Comparison of ENCODE assay signal across 10 cellular contexts in the genomic region with DNA sequence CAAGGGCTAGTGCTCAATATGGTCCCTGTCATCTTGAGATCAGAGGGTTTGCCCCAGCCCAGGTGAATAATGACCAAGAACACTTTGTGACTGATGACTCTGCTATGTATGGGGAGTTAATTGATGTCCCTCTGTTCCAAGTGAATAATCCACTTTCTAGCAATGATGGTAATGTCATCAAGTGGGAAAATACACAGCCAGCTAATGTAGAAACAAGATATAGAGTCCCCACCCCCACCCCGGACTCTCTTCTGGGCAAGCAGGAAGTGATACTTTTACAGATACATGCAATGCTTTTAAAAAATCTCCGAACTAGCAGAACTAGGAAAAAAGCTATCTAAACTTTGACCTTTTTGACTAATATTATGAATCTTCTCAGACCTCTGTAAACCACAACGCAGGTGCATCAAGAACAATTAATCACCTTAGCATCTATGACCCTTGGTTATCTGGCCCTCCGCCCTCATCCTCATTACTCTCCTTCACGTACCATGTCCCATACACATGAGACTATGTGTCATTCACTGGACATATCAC.
DNase-seq lines count a peak whose midpoint lies in the region; ATAC-seq and TF ChIP-seq lines count a peak whose summit lies in the region.
"Had no signal": no experiment of that assay in that cellular context is flagged by ENCODE, and none has a peak within 500 bp of the region (broad histone marks: within the 10 kb centered on the region; RNA-seq: fewer than 3 reads in every experiment).

No MANE protein-coding gene starts in this region.

- H3K9me3 ChIP-seq in WERI-Rb-1 (ENCODE audit: severe bottlenecking): no peaks in the 10 kb centered on the region
- H3K9me3 ChIP-seq: spleen had no signal

- no peak overlapping the region for H3K27ac Mint-ChIP-seq in T-helper 2 cell treated with Interferon-gamma antibody and Interleukin-4, amounts not matched to agents 5 μg/mL and 100 μg/mL, for 36 hours
- H3K27ac Mint-ChIP-seq: dendritic cell treated with granulocyte-macrophage colony-stimulating factor and Interleukin-4, amounts not matched to agents 40 ng/mL and 50 ng/mL, for 4 days had no signal

- no peaks in the 10 kb centered on the region for H3K36me3 Mint-ChIP-seq in T-helper 2 cell treated with Interferon-gamma antibody and Interleukin-4, amounts not matched to agents 5 μg/mL and 100 μg/mL, for 36 hours (ENCODE audit: low read depth)

- H3K27me3 ChIP-seq in WERI-Rb-1 (ENCODE audit: insufficient read depth, low read depth, severe bottlenecking): no peaks in the 10 kb centered on the region
- H3K27me3 ChIP-seq: spleen had no signal

- TF ChIP-seq CTCF in WERI-Rb-1 (IDR thresholded peaks at IDR 0.05; ENCODE audit: low read depth, low read length): no peak

- no peaks in the 10 kb centered on the region for H3K36me3 ChIP-seq in WERI-Rb-1
- H3K36me3 ChIP-seq: spleen had no signal

- H3K4me3 Mint-ChIP-seq in T-helper 2 cell treated with Interferon-gamma antibody and Interleukin-4, amounts not matched to agents 5 μg/mL and 100 μg/mL, for 36 hours: no peak overlapping the region
- H3K4me3 Mint-ChIP-seq: dendritic cell treated with granulocyte-macrophage colony-stimulating factor and Interleukin-4, amounts not matched to agents 40 ng/mL and 50 ng/mL, for 4 days had no signal

- H3K27me3 Mint-ChIP-seq in T-helper 2 cell treated with Interferon-gamma antibody and Interleukin-4, amounts not matched to agents 5 μg/mL and 100 μg/mL, for 36 hours (ENCODE audit: low read depth): peaks cover 4% of the 10 kb centered on the region
- H3K27me3 Mint-ChIP-seq: dendritic cell treated with granulocyte-macrophage colony-stimulating factor and Interleukin-4, amounts not matched to agents 40 ng/mL and 50 ng/mL, for 4 days had no signal

- no peak overlapping the region for H3K4me3 ChIP-seq in WERI-Rb-1 (ENCODE audit: low read depth, low read length)
- H3K4me3 ChIP-seq: spleen had no signal

- no peak overlapping the region for H3K27ac ChIP-seq in WERI-Rb-1
- H3K27ac ChIP-seq: spleen had no signal

- ATAC-seq in GM18861 (IDR thresholded peaks at IDR 0.05; ENCODE audit: unreplicated experiment) (peak; percentile 85), GM21529 (IDR thresholded peaks at IDR 0.05; ENCODE audit: unreplicated experiment) (peak; percentile 80), HG03135 (IDR thresholded peaks at IDR 0.05; ENCODE audit: unreplicated experiment) (peak; percentile 66)

- no peaks in the 10 kb centered on the region for H3K9me3 Mint-ChIP-seq in T-helper 2 cell treated with Interferon-gamma antibody and Interleukin-4, amounts not matched to agents 5 μg/mL and 100 μg/mL, for 36 hours
- H3K9me3 Mint-ChIP-seq: dendritic cell treated with granulocyte-macrophage colony-stimulating factor and Interleukin-4, amounts not matched to agents 40 ng/mL and 50 ng/mL, for 4 days had no signal

- DNase-seq in WERI-Rb-1: peak; percentile 23
- DNase-seq in NCI-H187 treated with DMSO at 0.1 percent for 48 hours (lab: John Stamatoyannopoulos, UW): no peak
- no peak for DNase-seq in T-helper 2 cell treated with Interferon-gamma antibody and Interleukin-4, amounts not matched to agents 5 μg/mL and 100 μg/mL, for 36 hours (ENCODE audit: low spot score)
- no peak for DNase-seq in hypothalamus (lab: John Stamatoyannopoulos, UW)
- no peak for DNase-seq in stimulated activated naive CD4-positive, alpha-beta T cell treated with Interleukin-2 at 50 U/mL for 16 hours (lab: John Stamatoyannopoulos, UW)
- DNase-seq: spleen had no signal

- H3K4me1 Mint-ChIP-seq in T-helper 2 cell treated with Interferon-gamma antibody and Interleukin-4, amounts not matched to agents 5 μg/mL and 100 μg/mL, for 36 hours (ENCODE audit: low read depth): no peaks in the 10 kb centered on the region
